ENCODE assay signal across 15 cellular contexts in genomic region chr20:18722381-18722780, GRCh38.
"Had no signal": no experiment of that assay in that cellular context is flagged by ENCODE, and none has a peak within 500 bp of the region (broad histone marks: within the 10 kb centered on the region; RNA-seq: fewer than 3 reads in every experiment).

No MANE protein-coding gene starts in this region.

- H3K4me3 Mint-ChIP-seq: activated CD4-positive, alpha-beta T cell treated with anti-CD3 and anti-CD28 coated beads, Interleukin-2, amount 10 ng/mL, durations not matched to agents 24 days and 14 days; activated naive CD8-positive, alpha-beta T cell treated with anti-CD3 and anti-CD28 coated beads, Interleukin-2, amount 50 U/mL, for 24 hours; activated T-helper 1 cell treated with anti-CD3 and anti-CD28 coated beads, Interleukin-12 subunit alpha, Interleukin-12 subunit beta, Interleukin-2, Interleukin-4 antibody, amounts not matched to agents 30 ng/mL and 10 ng/mL and 1 ng/mL, durations not matched to agents 14 hours and 24 hours and 36 hours; effector memory CD8-positive, alpha-beta T cell; immature natural killer cell; memory B cell; natural killer cell treated with Interleukin-12 subunit alpha and Interleukin-12 subunit beta and Interleukin-15 and Interleukin-18, amount 100 ng/mL, for 72 hours; stimulated activated naive CD8-positive, alpha-beta T cell treated with anti-CD3 and anti-CD28 coated beads, Interleukin-15, amount 100 ng/mL, for 72 hours had no signal

- DNase-seq: activated CD4-positive, alpha-beta T cell treated with anti-CD3 and anti-CD28 coated beads, Interleukin-2, amount 10 ng/mL, durations not matched to agents 24 days and 14 days; activated naive CD4-positive, alpha-beta T cell treated with Interleukin-2 at 50 U/mL for 16 hours; activated naive CD8-positive, alpha-beta T cell treated with anti-CD3 and anti-CD28 coated beads, Interleukin-2, amount 50 U/mL, for 24 hours; effector memory CD8-positive, alpha-beta T cell; glutamatergic neuron; immature natural killer cell; left lung; occipital lobe; stimulated activated CD4-positive, alpha-beta T cell treated with anti-CD3 and anti-CD28 coated beads, Interleukin-4, amount 100 ng/mL, for 1 hour; stimulated activated naive CD8-positive, alpha-beta T cell treated with anti-CD3 and anti-CD28 coated beads, Interleukin-15, amount 100 ng/mL, for 72 hours; T-helper 1 cell had no signal

- H3K4me1 ChIP-seq: left lung had no signal

- H3K27me3 Mint-ChIP-seq: activated CD4-positive, alpha-beta T cell treated with anti-CD3 and anti-CD28 coated beads, Interleukin-2, amount 10 ng/mL, durations not matched to agents 24 days and 14 days; activated naive CD8-positive, alpha-beta T cell treated with anti-CD3 and anti-CD28 coated beads, Interleukin-2, amount 50 U/mL, for 24 hours; effector memory CD8-positive, alpha-beta T cell; memory B cell; natural killer cell treated with Interleukin-12 subunit alpha and Interleukin-12 subunit beta and Interleukin-15 and Interleukin-18, amount 100 ng/mL, for 72 hours; stimulated activated naive CD8-positive, alpha-beta T cell treated with anti-CD3 and anti-CD28 coated beads, Interleukin-15, amount 100 ng/mL, for 72 hours had no signal

- H3K9me3 ChIP-seq: left lung had no signal

- H3K36me3 Mint-ChIP-seq: natural killer cell treated with Interleukin-12 subunit alpha and Interleukin-12 subunit beta and Interleukin-15 and Interleukin-18, amount 100 ng/mL, for 72 hours had no signal

- H3K27ac Mint-ChIP-seq: activated CD4-positive, alpha-beta T cell treated with anti-CD3 and anti-CD28 coated beads, Interleukin-2, amount 10 ng/mL, durations not matched to agents 24 days and 14 days; activated naive CD8-positive, alpha-beta T cell treated with anti-CD3 and anti-CD28 coated beads, Interleukin-2, amount 50 U/mL, for 24 hours; activated T-helper 1 cell treated with anti-CD3 and anti-CD28 coated beads, Interleukin-12 subunit alpha, Interleukin-12 subunit beta, Interleukin-2, Interleukin-4 antibody, amounts not matched to agents 30 ng/mL and 10 ng/mL and 1 ng/mL, durations not matched to agents 14 hours and 24 hours and 36 hours; effector memory CD8-positive, alpha-beta T cell; memory B cell; natural killer cell treated with Interleukin-12 subunit alpha and Interleukin-12 subunit beta and Interleukin-15 and Interleukin-18, amount 100 ng/mL, for 72 hours; progenitor cell of endocrine pancreas; stimulated activated naive CD8-positive, alpha-beta T cell treated with anti-CD3 and anti-CD28 coated beads, Interleukin-15, amount 100 ng/mL, for 72 hours had no signal

- H3K27me3 ChIP-seq: left lung had no signal

- H3K9me3 Mint-ChIP-seq: activated CD4-positive, alpha-beta T cell treated with anti-CD3 and anti-CD28 coated beads, Interleukin-2, amount 10 ng/mL, durations not matched to agents 24 days and 14 days; activated naive CD8-positive, alpha-beta T cell treated with anti-CD3 and anti-CD28 coated beads, Interleukin-2, amount 50 U/mL, for 24 hours; effector memory CD8-positive, alpha-beta T cell; memory B cell; natural killer cell treated with Interleukin-12 subunit alpha and Interleukin-12 subunit beta and Interleukin-15 and Interleukin-18, amount 100 ng/mL, for 72 hours; stimulated activated naive CD8-positive, alpha-beta T cell treated with anti-CD3 and anti-CD28 coated beads, Interleukin-15, amount 100 ng/mL, for 72 hours had no signal

- H3K36me3 ChIP-seq: left lung had no signal

- ATAC-seq: activated naive CD8-positive, alpha-beta T cell treated with anti-CD3 and anti-CD28 coated beads, Interleukin-2, amount 50 U/mL, for 24 hours; effector memory CD8-positive, alpha-beta T cell; left lung; natural killer cell treated with Interleukin-12 subunit alpha and Interleukin-12 subunit beta and Interleukin-15 and Interleukin-18, amount 100 ng/mL, for 72 hours; stimulated activated naive CD8-positive, alpha-beta T cell treated with anti-CD3 and anti-CD28 coated beads, Interleukin-15, amount 100 ng/mL, for 72 hours had no signal

- H3K4me3 ChIP-seq: left lung had no signal

- H3K27ac ChIP-seq: left lung had no signal
